8 cellular contexts compared by ENCODE assay signal in the genomic region with DNA sequence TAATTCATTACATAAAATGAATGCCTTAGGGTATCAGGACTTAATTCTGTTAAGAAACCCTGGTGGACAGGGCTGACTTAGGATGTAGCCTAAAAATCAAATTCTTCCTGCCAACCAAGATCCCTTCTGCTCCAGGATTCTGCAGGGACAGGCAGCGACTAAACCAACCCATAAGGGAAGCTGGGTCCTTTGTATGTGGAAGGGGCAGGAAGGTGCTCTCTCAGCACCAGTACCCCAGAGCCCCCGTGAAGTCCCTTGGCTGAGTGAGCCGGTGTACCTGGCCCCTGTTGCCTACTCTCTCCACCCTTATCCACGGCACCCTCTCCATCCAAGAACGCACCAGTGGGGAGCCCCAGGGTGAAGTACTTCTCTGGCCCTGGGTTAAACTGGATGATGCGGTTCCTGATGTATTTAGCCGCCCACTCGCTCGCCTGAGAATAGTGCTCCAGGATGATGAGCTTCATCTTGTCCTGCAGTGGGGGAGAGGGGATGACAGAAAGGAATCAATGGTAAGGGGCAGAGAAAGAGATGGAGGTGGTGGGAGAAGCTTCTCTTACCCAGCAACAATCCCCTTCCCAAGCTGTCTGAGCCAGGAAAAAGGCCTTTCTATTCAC. TPM values are rescaled to one million over a fixed set of nuclear protein-coding genes. Genes with fewer than 3 reads are reported as not detected.
DNase-seq lines count a peak whose midpoint lies in the region; ATAC-seq and TF ChIP-seq lines count a peak whose summit lies in the region.

No MANE protein-coding gene starts in this region.

- TF ChIP-seq CTCF in astrocyte of the cerebellum (IDR thresholded peaks at IDR 0.05; ENCODE audit: low read depth, low read length, missing control alignments) (no peak), right lobe of liver (IDR thresholded peaks at IDR 0.05) (no peak), testis (IDR thresholded peaks at IDR 0.05) (no peak)

- no peak for DNase-seq in activated CD4-positive, alpha-beta T cell treated with anti-CD3 and anti-CD28 coated beads, Interleukin-2, amount 10 ng/mL, durations not matched to agents 7 days and 5 days
- no peak for DNase-seq in activated CD4-positive, alpha-beta T cell treated with anti-CD3 and anti-CD28 coated beads, Interleukin-2, amount 50 U/mL, for 4 hours
- DNase-seq in astrocyte of the cerebellum (ENCODE audit: low read depth): no peak
- no peak for DNase-seq in right lobe of liver
- no peak for DNase-seq in testis
- no peak for DNase-seq in NCI-H146 treated with DMSO at 0.1 percent for 48 hours (lab: John Stamatoyannopoulos, UW; ENCODE audit: unreplicated experiment)
- no peak for DNase-seq in AG20443 (ENCODE audit: low spot score)
- no peak for DNase-seq in ureter (ENCODE audit: low spot score)

- peaks cover 31% of the 10 kb centered on the region for H3K36me3 Mint-ChIP-seq in activated CD4-positive, alpha-beta T cell treated with anti-CD3 and anti-CD28 coated beads, Interleukin-2, amount 10 ng/mL, durations not matched to agents 7 days and 5 days (ENCODE audit: low read depth)

- H3K27ac Mint-ChIP-seq in activated CD4-positive, alpha-beta T cell treated with anti-CD3 and anti-CD28 coated beads, Interleukin-2, amount 10 ng/mL, durations not matched to agents 7 days and 5 days: peak overlapping the region; percentile 85

- H3K4me3 Mint-ChIP-seq in activated CD4-positive, alpha-beta T cell treated with anti-CD3 and anti-CD28 coated beads, Interleukin-2, amount 10 ng/mL, durations not matched to agents 7 days and 5 days: peak overlapping the region; percentile 78

- H3K27me3 ChIP-seq in right lobe of liver (no peaks in the 10 kb centered on the region), testis (no peaks in the 10 kb centered on the region)

- H3K4me1 ChIP-seq in right lobe of liver (peaks cover 0 to 32% (median 11%) of the 10 kb centered on the region in 4 donors), testis (peaks cover 19% of the 10 kb centered on the region)

- 91% methylated on average over 6 of the region's 9 CpGs for WGBS in right lobe of liver (ENCODE audit: insufficient coverage, low coverage, low lambda C conversion rate, missing lambda C conversion rate)
- WGBS in testis, 2 donors: 54 to 65% methylated on average over 7 to 9 of the region's 9 CpGs

- intact Hi-C loops in right lobe of liver (cut with DNase I) (loop anchor here in 1 of 2 donors (10.0 kb wide), 1 partner anchor 123 kb away; no protein-coding TSS in a partner anchor), testis (cut with DNase I; ENCODE audit: low total_unique reads) (loop anchor here (10.0 kb wide), 1 partner anchor 103 kb away; no protein-coding TSS in a partner anchor)

- H3K4me3 ChIP-seq in astrocyte of the cerebellum (ENCODE audit: low read depth, low read length): peak overlapping the region; percentile 68
- H3K4me3 ChIP-seq in right lobe of liver: peak overlapping the region in 2 of 3 donors; percentile 65 to 75
- no peak overlapping the region for H3K4me3 ChIP-seq in testis

- peaks cover 2% of the 10 kb centered on the region for H3K9me3 Mint-ChIP-seq in activated CD4-positive, alpha-beta T cell treated with anti-CD3 and anti-CD28 coated beads, Interleukin-2, amount 10 ng/mL, durations not matched to agents 7 days and 5 days

- H3K27ac ChIP-seq in right lobe of liver (no peak overlapping the region), testis (peak overlapping the region; percentile 90 to 96)

- in situ Hi-C loops in astrocyte of the cerebellum (cut with HindIII; ENCODE audit: low sequenced_read_pairs): loop anchor here (5.0 kb wide), 1 partner anchor 71 kb away; no protein-coding TSS in a partner anchor

- H3K4me1 Mint-ChIP-seq in activated CD4-positive, alpha-beta T cell treated with anti-CD3 and anti-CD28 coated beads, Interleukin-2, amount 10 ng/mL, durations not matched to agents 7 days and 5 days: peaks cover 85% of the 10 kb centered on the region

- TF ChIP-seq POLR2A in right lobe of liver (IDR thresholded peaks at IDR 0.05) (no peak), testis (IDR thresholded peaks at IDR 0.05) (no peak)

- CTCF ChIA-PET in activated CD4-positive, alpha-beta T cell treated with anti-CD3 and anti-CD28 coated beads, Interleukin-2, amount 10 ng/mL, durations not matched to agents 7 days and 5 days (lab: Charles Lee): interaction anchor here (0.5 to 3.2 kb wide), 24 partner anchors 9 to 320 kb away, joined by 3 to 22 read pairs (median 5); a partner anchor contains a TSS

- H3K36me3 ChIP-seq in right lobe of liver: no peaks in the 10 kb centered on the region
- no peaks in the 10 kb centered on the region for H3K36me3 ChIP-seq in testis (ENCODE audit: low read depth, missing control alignments)

- POLR2A ChIA-PET in activated CD4-positive, alpha-beta T cell treated with anti-CD3 and anti-CD28 coated beads, Interleukin-2, amount 10 ng/mL, durations not matched to agents 7 days and 5 days (lab: Charles Lee): interaction anchor here (1.0 kb wide), 1 partner anchor 42 kb away, joined by 4 read pairs; a partner anchor contains a TSS

- H3K27me3 Mint-ChIP-seq in activated CD4-positive, alpha-beta T cell treated with anti-CD3 and anti-CD28 coated beads, Interleukin-2, amount 10 ng/mL, durations not matched to agents 7 days and 5 days: no peaks in the 10 kb centered on the region

- no peaks in the 10 kb centered on the region for H3K9me3 ChIP-seq in right lobe of liver
- H3K9me3 ChIP-seq in testis: no peaks in the 10 kb centered on the region

- ATAC-seq in right lobe of liver: no peak

RNA-seq across cellular contexts. Expression of a gene that starts 1.1 kb away (rescaled TPM):
- 10 to 100 TPM; 34.4 to 36.1 TPM for total RNA-seq in activated CD4-positive, alpha-beta T cell treated with anti-CD3 and anti-CD28 coated beads, Interleukin-2, amount 10 ng/mL, durations not matched to agents 7 days and 5 days
- 10 to 100 TPM in 4 of 6 experiments, 1 to 10 TPM in 2; 6.3 to 22.1 (median 14.9) TPM for total RNA-seq in right lobe of liver
- 10 to 100 TPM; 32.9 to 49.4 TPM for total RNA-seq in testis
- 53.4 TPM for polyA plus RNA-seq in testis (ENCODE audit: insufficient read depth, low read depth, low replicate concordance)
- total RNA-seq in ureter: 60.0 TPM

RNA-seq across cellular contexts. Expression of a gene that starts 42.8 kb away (rescaled TPM):
- total RNA-seq in activated CD4-positive, alpha-beta T cell treated with anti-CD3 and anti-CD28 coated beads, Interleukin-2, amount 10 ng/mL, durations not matched to agents 7 days and 5 days: 10 to 100 TPM; 28.8 to 33.7 TPM
- total RNA-seq in right lobe of liver (10 to 100 TPM; 34.8 to 54.8 (median 41.8) TPM), testis (100 to 1,000 TPM in 1 of 2 donors, 10 to 100 TPM in 1; 98.8 to 101 TPM), ureter (59.3 TPM)
- 149 TPM for polyA plus RNA-seq in testis (ENCODE audit: insufficient read depth, low read depth, low replicate concordance)

RNA-seq across cellular contexts. Expression of a gene that starts 53.7 kb away (rescaled TPM):
- under 1 TPM; 0.73 to 0.82 TPM for total RNA-seq in activated CD4-positive, alpha-beta T cell treated with anti-CD3 and anti-CD28 coated beads, Interleukin-2, amount 10 ng/mL, durations not matched to agents 7 days and 5 days
- 1 to 10 TPM; 1.5 to 4.4 (median 1.9) TPM for total RNA-seq in right lobe of liver
- 1 to 10 TPM in 1 of 2 donors, under 1 TPM in 1; 0.31 to 2.0 TPM for total RNA-seq in testis
- polyA plus RNA-seq in testis (ENCODE audit: insufficient read depth, low read depth, low replicate concordance): 1.6 TPM
- total RNA-seq in ureter: 7.4 TPM

Comparison
In these comparisons a context has a peak if more than half of its experiments do, and no peak if none do; other contexts are left out.
1. H3K4me3 ChIP-seq: peak in astrocyte of the cerebellum (single experiment) and right lobe of liver (2 of 3); none in testis (0 of 2).
2. H3K27ac ChIP-seq: peak in testis (2 of 2); none in right lobe of liver (0 of 3).